20 cellular contexts compared by ENCODE assay signal in the genomic region with DNA sequence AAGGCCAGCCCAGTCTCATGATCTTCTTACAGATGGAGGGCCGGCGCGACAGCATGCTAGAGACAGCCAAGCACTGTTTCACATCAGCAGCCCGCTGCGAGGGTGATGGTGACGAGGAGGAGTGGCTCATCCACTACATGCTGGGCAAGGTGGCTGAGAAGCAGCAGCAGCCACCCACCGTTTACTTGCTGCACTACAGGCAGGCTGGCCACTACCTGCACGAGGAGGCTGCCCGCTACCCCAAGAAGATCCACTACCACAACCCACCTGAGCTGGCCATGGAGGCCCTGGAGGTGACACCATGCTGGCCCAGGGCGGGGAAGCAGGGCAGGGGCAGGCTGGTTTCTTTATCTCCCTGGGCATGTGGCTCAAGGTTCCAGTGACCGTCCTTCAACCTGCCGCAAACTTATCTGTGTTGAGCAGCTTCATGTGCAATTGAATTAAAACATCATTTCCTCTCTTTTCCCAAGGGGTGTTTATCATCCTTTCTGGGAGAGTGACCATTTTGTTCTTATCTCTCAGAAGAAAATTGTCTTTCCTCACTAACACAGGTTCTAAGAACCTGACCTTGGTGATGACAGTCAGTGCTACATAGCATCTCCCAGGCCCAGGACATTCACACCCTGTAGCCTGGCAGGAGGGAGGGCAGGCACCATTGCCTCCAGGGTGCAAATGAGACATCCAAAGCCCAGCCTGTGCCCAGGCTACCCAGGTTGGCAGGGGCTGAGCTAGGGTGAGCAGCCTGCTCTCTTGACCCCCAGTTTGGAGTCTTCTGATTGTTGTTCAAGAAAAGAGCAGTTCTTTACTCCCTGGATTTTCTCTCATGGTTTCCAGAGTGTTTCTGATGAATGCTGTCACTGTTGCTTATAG.
DNase-seq lines count a peak whose midpoint lies in the region; ATAC-seq and TF ChIP-seq lines count a peak whose summit lies in the region.
"Had no signal": no experiment of that assay in that cellular context is flagged by ENCODE, and none has a peak within 500 bp of the region (broad histone marks: within the 10 kb centered on the region; RNA-seq: fewer than 3 reads in every experiment).

No MANE protein-coding gene starts in this region.

- H3K27ac ChIP-seq in adrenal gland (peak overlapping the region; percentile 6 to 72 (median 11)), heart left ventricle (peak overlapping the region in 10 of 12 donors; percentile 5 to 82 (median 44)), osteoblast (ENCODE audit: low read depth, low read length) (no peak overlapping the region), neuronal stem cell (replicated peaks; ENCODE audit: low read length) (no peak overlapping the region)
- H3K27ac ChIP-seq: C4-2B had no signal

- H3K36me3 Mint-ChIP-seq in activated naive CD4-positive, alpha-beta T cell treated with anti-CD3 and anti-CD28 coated beads for 36 hours (ENCODE audit: low read depth) = peaks cover 27% of the 10 kb centered on the region

- TF ChIP-seq CTCF in adrenal gland (IDR thresholded peaks at IDR 0.05) = peak in 3 of 6 experiments; percentile 32 to 38 (median 33)
- TF ChIP-seq CTCF in heart left ventricle (IDR thresholded peaks at IDR 0.05) = peak in 5 of 12 donors; percentile 13 to 32 (median 28)
- TF ChIP-seq CTCF in osteoblast (IDR thresholded peaks at IDR 0.05; ENCODE audit: extremely low read depth, low read depth, low read length) = no peak

- no peak overlapping the region for H3K4me3 Mint-ChIP-seq in activated naive CD4-positive, alpha-beta T cell treated with anti-CD3 and anti-CD28 coated beads for 36 hours
- H3K4me3 Mint-ChIP-seq: WTC11 had no signal

- no peak overlapping the region for H3K4me3 ChIP-seq in adrenal gland
- no peak overlapping the region for H3K4me3 ChIP-seq in heart left ventricle
- no peak overlapping the region for H3K4me3 ChIP-seq in osteoblast (ENCODE audit: insufficient read depth, low read length)
- peak overlapping the region in 1 of 2 donors; percentile 24 for H3K4me3 ChIP-seq in neuronal stem cell (ENCODE audit: low read length in 2 of 2)
- H3K4me3 ChIP-seq: MG63 had no signal

- DNase-seq in G401 (ENCODE audit: low spot score) (peak; percentile 61), adrenal gland (peak in 6 of 7 donors; percentile 70 to 89 (median 80)), heart left ventricle (peak; percentile 52 to 90 (median 75)), osteoblast (ENCODE audit: insufficient read length, low spot score, missing footprints) (peak; percentile 64), neuronal stem cell (ENCODE audit: low spot score) (no peak)
- no peak for DNase-seq in activated effector memory CD4-positive, alpha-beta T cell treated with Interleukin-2 at 50 U/mL for 16 hours
- no peak for DNase-seq in activated naive CD4-positive, alpha-beta T cell treated with anti-CD3 and anti-CD28 coated beads for 36 hours
- DNase-seq: activated CD4-positive, alpha-beta T cell treated with anti-CD3 and anti-CD28 coated beads, Interleukin-2, amount 50 U/mL, for 48 hours; activated T-cell treated with anti-CD3 and anti-CD28 coated beads, Interleukin-2, amount 50 U/mL, for 48 hours; cortex of kidney; MG63; NCI-H1436 treated with DMSO at 0.1 percent for 48 hours; NCI-H2171 treated with DMSO at 0.1 percent for 48 hours; NCI-H69; nucleus accumbens; retina had no signal

- no peak overlapping the region for H2BK15ac ChIP-seq in neuronal stem cell (ENCODE audit: low read length)

- no peaks in the 10 kb centered on the region for H3K4me1 Mint-ChIP-seq in activated naive CD4-positive, alpha-beta T cell treated with anti-CD3 and anti-CD28 coated beads for 36 hours (ENCODE audit: low read depth)
- H3K4me1 Mint-ChIP-seq: WTC11 had no signal

- no peak overlapping the region for H3K18ac ChIP-seq in neuronal stem cell (ENCODE audit: low read length)

- intact Hi-C loops in adrenal gland (cut with DNase I) = no loop called here
- intact Hi-C loops in heart left ventricle (cut with DNase I) = loop anchor here in 2 of 10 donors (10.0 kb wide), 1 partner anchor 87 kb away; the partner anchor contains the start of gene GSTT4 (in 2 of the 2)
- intact Hi-C loops in activated naive CD4-positive, alpha-beta T cell treated with anti-CD3 and anti-CD28 coated beads for 36 hours (cut with micrococcal nuclease) = no loop called here

- CTCF ChIA-PET in activated naive CD4-positive, alpha-beta T cell treated with anti-CD3 and anti-CD28 coated beads for 36 hours (lab: Charles Lee) = no interaction called here

- TF ChIP-seq POLR2A in adrenal gland (IDR thresholded peaks at IDR 0.05) (no peak), heart left ventricle (IDR thresholded peaks at IDR 0.05) (no peak)

- no peaks in the 10 kb centered on the region for H3K9me3 ChIP-seq in adrenal gland (replicated peaks in 1 of 3)
- no peaks in the 10 kb centered on the region for H3K9me3 ChIP-seq in heart left ventricle
- H3K9me3 ChIP-seq in osteoblast (ENCODE audit: low read depth, low read length) = no peaks in the 10 kb centered on the region
- H3K9me3 ChIP-seq in neuronal stem cell (replicated peaks in 1 of 2; ENCODE audit: control insufficient read depth in 2 of 2, insufficient read depth in 1 of 2, low read depth in 1 of 2, low read length in 2 of 2) = no peaks in the 10 kb centered on the region
- H3K9me3 ChIP-seq: MG63 had no signal

- H3K4me2 ChIP-seq in osteoblast (ENCODE audit: insufficient read depth, low read length) (no peak overlapping the region), neuronal stem cell (ENCODE audit: insufficient read depth, low read length, poor library complexity, severe bottlenecking) (no peak overlapping the region)

- no peaks in the 10 kb centered on the region for H3K27me3 ChIP-seq in adrenal gland
- H3K27me3 ChIP-seq in heart left ventricle = no peaks in the 10 kb centered on the region
- no peaks in the 10 kb centered on the region for H3K27me3 ChIP-seq in osteoblast (ENCODE audit: insufficient read depth, low read length)
- H3K27me3 ChIP-seq in neuronal stem cell (ENCODE audit: control insufficient read depth in 3 of 3, insufficient read depth in 3 of 3, low read depth in 1 of 3, low read length in 3 of 3) = no peaks in the 10 kb centered on the region
- H3K27me3 ChIP-seq: MG63 had no signal

- no peak overlapping the region for H3K9ac ChIP-seq in neuronal stem cell (ENCODE audit: low read depth, low read length, poor library complexity)

- H3K23ac ChIP-seq in neuronal stem cell (ENCODE audit: low read depth, low read length, poor library complexity) = no peak overlapping the region

- H3K36me3 ChIP-seq in adrenal gland (replicated peaks in 1 of 2) (peaks cover 0 to 46% of the 10 kb centered on the region in 2 donors), heart left ventricle (peaks cover 0 to 85% (median 62%) of the 10 kb centered on the region in 9 donors), osteoblast (ENCODE audit: insufficient read depth, low read length) (peaks cover 42% of the 10 kb centered on the region), neuronal stem cell (replicated peaks in 1 of 2; ENCODE audit: control insufficient read depth in 2 of 2, insufficient read depth in 2 of 2, low read length in 2 of 2) (peaks cover 39 to 92% of the 10 kb centered on the region in 2 donors)

- H4K91ac ChIP-seq in neuronal stem cell (ENCODE audit: low read depth, low read length, poor library complexity) = no peak overlapping the region

- H2AFZ ChIP-seq in osteoblast (ENCODE audit: low read length) = no peak overlapping the region
- H2AFZ ChIP-seq in neuronal stem cell (ENCODE audit: low read length) = no peak overlapping the region

- H3K79me1 ChIP-seq in neuronal stem cell (ENCODE audit: low read depth, low read length) = no peaks in the 10 kb centered on the region

- in situ Hi-C loops in G401 (cut with HindIII; ENCODE audit: low sequenced_read_pairs) = no loop called here

- H3K4me1 ChIP-seq in adrenal gland (replicated peaks in 1 of 2) (peaks cover 8 to 24% of the 10 kb centered on the region in 2 donors), heart left ventricle (peaks cover 0 to 32% (median 13%) of the 10 kb centered on the region in 12 donors), osteoblast (ENCODE audit: insufficient read depth, low read length) (peaks cover 7% of the 10 kb centered on the region), neuronal stem cell (ENCODE audit: control insufficient read depth in 2 of 2, insufficient read depth in 1 of 2, low read depth in 1 of 2, low read length in 2 of 2) (no peaks in the 10 kb centered on the region)

- 26 to 66% (median 52%) methylated on average over 8 to 12 of the region's 12 CpGs for WGBS in adrenal gland, 4 donors
- WGBS in heart left ventricle, 4 donors = 56 to 72% (median 64%) methylated on average over 12 of the region's 12 CpGs
- WGBS in neuronal stem cell (ENCODE audit: extremely low coverage in 2 of 2, insufficient read length in 2 of 2, insufficient replicate concordance in 1 of 2), 2 donors = no CpG with 5 or more reads among the region's 12 CpGs

- no peak overlapping the region for H2BK120ac ChIP-seq in neuronal stem cell (ENCODE audit: low read depth, low read length)

- no peak overlapping the region for H3K14ac ChIP-seq in neuronal stem cell (ENCODE audit: low read length)

- peaks cover 2% of the 10 kb centered on the region for H4K20me1 ChIP-seq in osteoblast (ENCODE audit: insufficient read depth, low read length)

- H2BK5ac ChIP-seq in neuronal stem cell (ENCODE audit: low read length) = no peak overlapping the region

- H2AK5ac ChIP-seq in neuronal stem cell (ENCODE audit: low read depth, low read length) = no peak overlapping the region

- H3K27me3 Mint-ChIP-seq in activated naive CD4-positive, alpha-beta T cell treated with anti-CD3 and anti-CD28 coated beads for 36 hours (ENCODE audit: low read depth) = no peaks in the 10 kb centered on the region

- H3K79me2 ChIP-seq in osteoblast (ENCODE audit: insufficient read depth, low read length) = no peaks in the 10 kb centered on the region

- no peak overlapping the region for H4K8ac ChIP-seq in neuronal stem cell (ENCODE audit: low read depth, low read length)

- peak; percentile 83 to 94 (median 89) for ATAC-seq in heart left ventricle
- no peak for ATAC-seq in GM18873 (IDR thresholded peaks at IDR 0.05; ENCODE audit: low FRiP score, unreplicated experiment)
- ATAC-seq: activated naive CD4-positive, alpha-beta T cell treated with anti-CD3 and anti-CD28 coated beads, Interleukin-2, amount 50 U/mL, for 72 hours; WTC11 had no signal

- no peak overlapping the region for H3K4ac ChIP-seq in neuronal stem cell (ENCODE audit: low read length)

- no peaks in the 10 kb centered on the region for H3K9me3 Mint-ChIP-seq in activated naive CD4-positive, alpha-beta T cell treated with anti-CD3 and anti-CD28 coated beads for 36 hours
- H3K9me3 Mint-ChIP-seq: activated naive CD4-positive, alpha-beta T cell treated with anti-CD3 and anti-CD28 coated beads, Interleukin-2, amount 50 U/mL, for 72 hours; WTC11 had no signal

- no peak overlapping the region for H2BK12ac ChIP-seq in neuronal stem cell (ENCODE audit: low read length)

- H3K27ac Mint-ChIP-seq in activated naive CD4-positive, alpha-beta T cell treated with anti-CD3 and anti-CD28 coated beads for 36 hours = no peak overlapping the region

Comparison
In these comparisons a context has a peak if more than half of its experiments do, and no peak if none do; other contexts are left out.
1. DNase-seq: peak in G401 (single experiment), adrenal gland (6 of 7), heart left ventricle (5 of 5) and osteoblast (single experiment); none in activated effector memory CD4-positive, alpha-beta T cell treated with Interleukin-2 at 50 U/mL for 16 hours (single experiment), activated naive CD4-positive, alpha-beta T cell treated with anti-CD3 and anti-CD28 coated beads for 36 hours (single experiment) and neuronal stem cell (single experiment).
2. H3K27ac ChIP-seq: peak in adrenal gland (5 of 5) and heart left ventricle (10 of 12); none in osteoblast (single experiment) and neuronal stem cell (single experiment).